In the genomic region with DNA sequence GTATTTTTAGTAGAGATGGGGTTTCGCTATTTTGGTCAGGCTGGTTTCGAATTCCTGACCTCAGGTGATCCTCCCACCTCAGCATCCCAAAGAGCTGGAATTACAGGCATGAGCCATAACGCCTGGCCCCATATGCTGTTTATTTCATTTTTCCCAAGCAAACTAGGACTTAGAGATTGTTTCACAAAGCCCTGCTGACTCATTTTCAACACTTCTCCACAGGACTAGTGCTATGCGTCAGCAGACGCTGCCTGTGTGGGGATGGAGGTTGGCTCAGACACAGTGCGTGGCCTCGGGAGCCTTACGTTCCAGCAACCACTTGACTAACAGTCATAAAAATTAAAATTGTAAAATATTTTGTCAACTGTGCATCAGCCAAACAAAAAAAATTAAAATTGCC, we compare ENCODE assay signal across 10 cellular contexts. TPM values are rescaled to one million over a fixed set of nuclear protein-coding genes. Genes with fewer than 3 reads are reported as not detected.
DNase-seq lines count a peak whose midpoint lies in the region; ATAC-seq and TF ChIP-seq lines count a peak whose summit lies in the region.
"Had no signal": no experiment of that assay in that cellular context is flagged by ENCODE, and none has a peak within 500 bp of the region (broad histone marks: within the 10 kb centered on the region; RNA-seq: fewer than 3 reads in every experiment).

No MANE protein-coding gene starts in this region.

- peak overlapping the region; percentile 34 for H3K27ac Mint-ChIP-seq in mesothelial cell of epicardium

- no peaks in the 10 kb centered on the region for H3K27me3 Mint-ChIP-seq in mesothelial cell of epicardium (ENCODE audit: low read depth)

- no peak overlapping the region for H3K4me3 Mint-ChIP-seq in mesothelial cell of epicardium

- ATAC-seq in HG02642 (IDR thresholded peaks at IDR 0.05; ENCODE audit: poor library complexity, unreplicated experiment) (no peak), HG02763 (IDR thresholded peaks at IDR 0.05; ENCODE audit: unreplicated experiment) (no peak)

- H3K4me1 Mint-ChIP-seq in mesothelial cell of epicardium = peaks cover 13% of the 10 kb centered on the region

- H3K9me3 Mint-ChIP-seq in mesothelial cell of epicardium = peaks cover 17% of the 10 kb centered on the region

- no peak for TF ChIP-seq CTCF in choroid plexus epithelial cell (conservative IDR thresholded peaks at IDR 0.05; ENCODE audit: low read depth, low read length)
- no peak for TF ChIP-seq CTCF in mesothelial cell of epicardium (IDR thresholded peaks at IDR 0.05; ENCODE audit: unreplicated experiment)

- DNase-seq in A172 (ENCODE audit: low spot score) = peak; percentile 89
- peak; percentile 89 for DNase-seq in H4 (ENCODE audit: low spot score)
- peak; percentile 99 for DNase-seq in choroid plexus epithelial cell (ENCODE audit: low read depth)
- DNase-seq in mesothelial cell of epicardium (ENCODE audit: low spot score in 2 of 2, unreplicated experiment in 2 of 2) = no peak
- DNase-seq in NCI-H2081 treated with DMSO at 0.1 percent for 48 hours (lab: John Stamatoyannopoulos, UW) = no peak
- DNase-seq in activated naive CD4-positive, alpha-beta T cell treated with anti-CD3 and anti-CD28 coated beads, Interleukin-2, amount 50 U/mL, for 16 hours = no peak
- DNase-seq: activated gamma-delta T cell treated with Interleukin-2 at 50 U/mL for 16 hours, NCI-H146 had no signal

- no peak overlapping the region for H3K4me3 ChIP-seq in choroid plexus epithelial cell (ENCODE audit: low read depth, low read length)

- H3K36me3 Mint-ChIP-seq in mesothelial cell of epicardium = peaks cover 30% of the 10 kb centered on the region

RNA-seq across cellular contexts. Expression of gene PKNOX1, which starts 22.7 kb away (rescaled TPM):
- total RNA-seq in A172 (2014; rRNA removed; shearing (Covaris generic)) = 17.3 and 19.1 TPM in 2 replicates
- 31.4 and 37.9 TPM in 2 replicates for total RNA-seq in H4 (2014; rRNA removed; shearing (Covaris generic))
- total RNA-seq in mesothelial cell of epicardium = 31.9 to 33.9 TPM (median 32.8 TPM) in 3 replicates

Comparison
In these comparisons a context has a peak if more than half of its experiments do, and no peak if none do; other contexts are left out.
1. DNase-seq: peak in A172 (single experiment), H4 (single experiment) and choroid plexus epithelial cell (single experiment); none in mesothelial cell of epicardium (0 of 2), NCI-H2081 treated with DMSO at 0.1 percent for 48 hours (single experiment) and activated naive CD4-positive, alpha-beta T cell treated with anti-CD3 and anti-CD28 coated beads, Interleukin-2, amount 50 U/mL, for 16 hours (single experiment).